In the genomic region with DNA sequence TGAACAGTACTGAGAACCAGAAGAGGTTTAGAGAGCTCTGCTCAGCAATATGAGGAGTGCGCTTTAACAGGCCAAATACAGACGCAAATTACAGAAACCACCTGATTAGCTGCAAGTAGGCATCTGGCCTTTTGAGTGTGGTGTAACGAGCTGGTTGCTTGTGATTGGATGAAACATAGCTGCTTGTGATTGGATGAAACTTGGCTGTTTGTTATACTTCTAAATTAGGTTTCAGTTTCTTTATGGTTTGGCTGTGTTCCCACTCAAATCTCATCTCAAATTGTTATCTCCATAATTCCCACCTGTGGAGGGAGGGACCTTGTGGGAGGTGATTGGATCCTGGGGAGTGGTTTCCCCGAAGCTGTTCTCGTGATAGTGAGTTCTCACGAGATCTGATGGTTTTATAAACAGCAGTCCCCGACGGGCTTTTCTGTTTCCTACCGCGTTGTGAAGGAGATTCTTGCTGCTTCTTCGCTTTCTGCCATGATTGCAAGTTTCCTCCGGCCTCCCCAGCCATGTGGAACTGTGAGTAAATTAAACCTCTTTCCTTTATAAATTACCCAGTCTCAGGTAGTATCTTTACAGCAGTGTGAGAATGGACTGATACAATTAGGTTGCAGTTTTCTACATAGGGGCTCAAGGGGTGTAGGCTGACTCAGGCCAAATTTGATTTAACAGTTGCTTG, we compare ENCODE assay signal across 1 cellular context.
TF ChIP-seq lines count a peak whose summit lies in the region.

No MANE protein-coding gene starts in this region.

TF ChIP-seq in HepG2, 621 proteins besides CTCF, POLR2A, EP300 and RAD21 (continued from another document and continues in another):
- TF ChIP-seq, protein P1, sequence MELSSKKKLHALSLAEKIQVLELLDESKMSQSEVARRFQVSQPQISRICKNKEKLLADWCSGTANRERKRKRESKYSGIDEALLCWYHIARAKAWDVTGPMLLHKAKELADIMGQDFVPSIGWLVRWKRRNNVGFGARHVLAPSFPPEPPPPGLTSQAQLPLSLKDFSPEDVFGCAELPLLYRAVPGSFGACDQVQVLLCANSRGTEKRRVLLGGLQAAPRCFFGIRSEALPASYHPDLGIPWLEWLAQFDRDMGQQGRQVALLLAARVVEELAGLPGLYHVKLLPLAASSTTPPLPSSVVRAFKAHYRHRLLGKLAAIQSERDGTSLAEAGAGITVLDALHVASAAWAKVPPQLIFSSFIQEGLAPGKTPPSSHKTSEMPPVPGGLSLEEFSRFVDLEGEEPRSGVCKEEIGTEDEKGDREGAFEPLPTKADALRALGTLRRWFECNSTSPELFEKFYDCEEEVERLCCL (CRISPR knock-in tag; IDR thresholded peaks at IDR 0.05; ENCODE audit: borderline replicate concordance), result no peak
- TF ChIP-seq SRSF9 (IDR thresholded peaks at IDR 0.05; ENCODE audit: borderline replicate concordance, insufficient read depth, low read depth, low read length, poor library complexity, severe bottlenecking) (no peak), SRY (CRISPR knock-in tag; IDR thresholded peaks at IDR 0.05) (no peak), TBX3 (IDR thresholded peaks at IDR 0.05; ENCODE audit: borderline replicate concordance) (no peak), NCOA1 (CRISPR knock-in tag; IDR thresholded peaks at IDR 0.05) (no peak), ZNF484 (CRISPR knock-in tag; IDR thresholded peaks at IDR 0.05; ENCODE audit: borderline replicate concordance, low read depth) (no peak), MXI1 (IDR thresholded peaks at IDR 0.05; ENCODE audit: borderline replicate concordance, low read depth, low read length) (peak; percentile 70; the same call in 1 of the 3 replicates), ZKSCAN1 (IDR thresholded peaks at IDR 0.05; ENCODE audit: low read length) (0 out of 2 replicates have a peak, but pooled peaks have one; percentile 14), KDM4B (CRISPR knock-in tag; IDR thresholded peaks at IDR 0.05) (no peak), STAT5B (CRISPR knock-in tag; IDR thresholded peaks at IDR 0.05) (no peak), ZNF10 (CRISPR knock-in tag; IDR thresholded peaks at IDR 0.05; ENCODE audit: borderline replicate concordance, low read depth) (no peak), TBP (CRISPR knock-in tag; IDR thresholded peaks at IDR 0.05) (no peak), SATB2 (CRISPR knock-in tag; IDR thresholded peaks at IDR 0.05) (no peak), ELF4 (CRISPR knock-in tag; IDR thresholded peaks at IDR 0.05; ENCODE audit: borderline replicate concordance) (no peak), RXRB (CRISPR knock-in tag; IDR thresholded peaks at IDR 0.05; ENCODE audit: borderline replicate concordance) (no peak), RBAK (CRISPR knock-in tag; IDR thresholded peaks at IDR 0.05) (no peak), PRMT3 (CRISPR knock-in tag; IDR thresholded peaks at IDR 0.05; ENCODE audit: borderline replicate concordance, low read depth) (no peak), MIER3 (CRISPR knock-in tag; IDR thresholded peaks at IDR 0.05; ENCODE audit: borderline replicate concordance) (peak; percentile 54; the same call in 1 of the 2 replicates), KDM3A (CRISPR knock-in tag; IDR thresholded peaks at IDR 0.05; ENCODE audit: low read depth) (no peak), ZEB1 (IDR thresholded peaks at IDR 0.05; ENCODE audit: insufficient replicate concordance, low read depth) (no peak), SOX13 (IDR thresholded peaks at IDR 0.05) (no peak), SOX13 (CRISPR knock-in tag; conservative IDR thresholded peaks at IDR 0.05 in 1 of 2, IDR thresholded peaks at IDR 0.05 in 1 of 2) (0 out of 4 replicates have a peak, but pooled peaks of 1 of the 2 experiments have one; percentile 13), PCBP2 (optimal IDR thresholded peaks at IDR 0.05; ENCODE audit: low read depth, low read length, poor library complexity, severe bottlenecking) (no peak), NFIB (CRISPR knock-in tag; IDR thresholded peaks at IDR 0.05; ENCODE audit: borderline replicate concordance) (no peak), GTF2F1 (IDR thresholded peaks at IDR 0.05; ENCODE audit: low read length) (no peak), ATF7-NPFF (CRISPR knock-in tag; IDR thresholded peaks at IDR 0.05; ENCODE audit: low read depth) (no peak), PHF21A (CRISPR knock-in tag; IDR thresholded peaks at IDR 0.05) (no peak), HDAC2 (CRISPR knock-in tag; IDR thresholded peaks at IDR 0.05) (no peak), TMF1 (CRISPR knock-in tag; IDR thresholded peaks at IDR 0.05; ENCODE audit: low read depth) (no peak), CHD2 (IDR thresholded peaks at IDR 0.05; ENCODE audit: low read depth, low read length) (peak; percentile 96), REXO4 (CRISPR knock-in tag; IDR thresholded peaks at IDR 0.05; ENCODE audit: borderline replicate concordance) (no peak), NFYC (CRISPR knock-in tag; IDR thresholded peaks at IDR 0.05) (peak; percentile 78), ZNF17 (CRISPR knock-in tag; IDR thresholded peaks at IDR 0.05) (no peak), SOX5 (CRISPR knock-in tag; IDR thresholded peaks at IDR 0.05; ENCODE audit: borderline replicate concordance) (no peak), GPN1 (CRISPR knock-in tag; IDR thresholded peaks at IDR 0.05; ENCODE audit: borderline replicate concordance) (no peak), HES4 (CRISPR knock-in tag; IDR thresholded peaks at IDR 0.05; ENCODE audit: borderline replicate concordance) (no peak), HIVEP1 (CRISPR knock-in tag; IDR thresholded peaks at IDR 0.05) (no peak), ZFP36L2 (CRISPR knock-in tag; IDR thresholded peaks at IDR 0.05) (no peak), MEF2D (CRISPR knock-in tag; IDR thresholded peaks at IDR 0.05) (no peak), ZNF510 (CRISPR knock-in tag; IDR thresholded peaks at IDR 0.05; ENCODE audit: low read depth) (no peak), ERF (CRISPR knock-in tag; IDR thresholded peaks at IDR 0.05) (no peak), ZNF589 (CRISPR knock-in tag; conservative IDR thresholded peaks at IDR 0.05) (no peak), ZNF674 (CRISPR knock-in tag; IDR thresholded peaks at IDR 0.05; ENCODE audit: low read depth) (no peak), ZNF891 (CRISPR knock-in tag; IDR thresholded peaks at IDR 0.05) (no peak), HNRNPH1 (optimal IDR thresholded peaks at IDR 0.05; ENCODE audit: low read depth, low read length) (no peak), ZNF296 (CRISPR knock-in tag; conservative IDR thresholded peaks at IDR 0.05) (no peak), SP1 (IDR thresholded peaks at IDR 0.05) (no peak), SP1 (CRISPR knock-in tag; IDR thresholded peaks at IDR 0.05) (no peak), CENPX (CRISPR knock-in tag; IDR thresholded peaks at IDR 0.05) (no peak), ZKSCAN5 (CRISPR knock-in tag; IDR thresholded peaks at IDR 0.05) (peak; percentile 62; the same call in 1 of the 2 replicates)
- TF ChIP-seq, protein P2, sequence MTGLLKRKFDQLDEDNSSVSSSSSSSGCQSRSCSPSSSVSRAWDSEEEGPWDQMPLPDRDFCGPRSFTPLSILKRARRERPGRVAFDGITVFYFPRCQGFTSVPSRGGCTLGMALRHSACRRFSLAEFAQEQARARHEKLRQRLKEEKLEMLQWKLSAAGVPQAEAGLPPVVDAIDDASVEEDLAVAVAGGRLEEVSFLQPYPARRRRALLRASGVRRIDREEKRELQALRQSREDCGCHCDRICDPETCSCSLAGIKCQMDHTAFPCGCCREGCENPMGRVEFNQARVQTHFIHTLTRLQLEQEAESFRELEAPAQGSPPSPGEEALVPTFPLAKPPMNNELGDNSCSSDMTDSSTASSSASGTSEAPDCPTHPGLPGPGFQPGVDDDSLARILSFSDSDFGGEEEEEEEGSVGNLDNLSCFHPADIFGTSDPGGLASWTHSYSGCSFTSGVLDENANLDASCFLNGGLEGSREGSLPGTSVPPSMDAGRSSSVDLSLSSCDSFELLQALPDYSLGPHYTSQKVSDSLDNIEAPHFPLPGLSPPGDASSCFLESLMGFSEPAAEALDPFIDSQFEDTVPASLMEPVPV (CRISPR knock-in tag; IDR thresholded peaks at IDR 0.05), result no peak
- TF ChIP-seq, protein P3, sequence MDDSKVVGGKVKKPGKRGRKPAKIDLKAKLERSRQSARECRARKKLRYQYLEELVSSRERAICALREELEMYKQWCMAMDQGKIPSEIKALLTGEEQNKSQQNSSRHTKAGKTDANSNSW (CRISPR knock-in tag; IDR thresholded peaks at IDR 0.05; ENCODE audit: borderline replicate concordance), result no peak
- TF ChIP-seq, protein P4, sequence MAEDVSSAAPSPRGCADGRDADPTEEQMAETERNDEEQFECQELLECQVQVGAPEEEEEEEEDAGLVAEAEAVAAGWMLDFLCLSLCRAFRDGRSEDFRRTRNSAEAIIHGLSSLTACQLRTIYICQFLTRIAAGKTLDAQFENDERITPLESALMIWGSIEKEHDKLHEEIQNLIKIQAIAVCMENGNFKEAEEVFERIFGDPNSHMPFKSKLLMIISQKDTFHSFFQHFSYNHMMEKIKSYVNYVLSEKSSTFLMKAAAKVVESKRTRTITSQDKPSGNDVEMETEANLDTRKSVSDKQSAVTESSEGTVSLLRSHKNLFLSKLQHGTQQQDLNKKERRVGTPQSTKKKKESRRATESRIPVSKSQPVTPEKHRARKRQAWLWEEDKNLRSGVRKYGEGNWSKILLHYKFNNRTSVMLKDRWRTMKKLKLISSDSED (CRISPR knock-in tag; IDR thresholded peaks at IDR 0.05), result no peak
- TF ChIP-seq, protein P5, sequence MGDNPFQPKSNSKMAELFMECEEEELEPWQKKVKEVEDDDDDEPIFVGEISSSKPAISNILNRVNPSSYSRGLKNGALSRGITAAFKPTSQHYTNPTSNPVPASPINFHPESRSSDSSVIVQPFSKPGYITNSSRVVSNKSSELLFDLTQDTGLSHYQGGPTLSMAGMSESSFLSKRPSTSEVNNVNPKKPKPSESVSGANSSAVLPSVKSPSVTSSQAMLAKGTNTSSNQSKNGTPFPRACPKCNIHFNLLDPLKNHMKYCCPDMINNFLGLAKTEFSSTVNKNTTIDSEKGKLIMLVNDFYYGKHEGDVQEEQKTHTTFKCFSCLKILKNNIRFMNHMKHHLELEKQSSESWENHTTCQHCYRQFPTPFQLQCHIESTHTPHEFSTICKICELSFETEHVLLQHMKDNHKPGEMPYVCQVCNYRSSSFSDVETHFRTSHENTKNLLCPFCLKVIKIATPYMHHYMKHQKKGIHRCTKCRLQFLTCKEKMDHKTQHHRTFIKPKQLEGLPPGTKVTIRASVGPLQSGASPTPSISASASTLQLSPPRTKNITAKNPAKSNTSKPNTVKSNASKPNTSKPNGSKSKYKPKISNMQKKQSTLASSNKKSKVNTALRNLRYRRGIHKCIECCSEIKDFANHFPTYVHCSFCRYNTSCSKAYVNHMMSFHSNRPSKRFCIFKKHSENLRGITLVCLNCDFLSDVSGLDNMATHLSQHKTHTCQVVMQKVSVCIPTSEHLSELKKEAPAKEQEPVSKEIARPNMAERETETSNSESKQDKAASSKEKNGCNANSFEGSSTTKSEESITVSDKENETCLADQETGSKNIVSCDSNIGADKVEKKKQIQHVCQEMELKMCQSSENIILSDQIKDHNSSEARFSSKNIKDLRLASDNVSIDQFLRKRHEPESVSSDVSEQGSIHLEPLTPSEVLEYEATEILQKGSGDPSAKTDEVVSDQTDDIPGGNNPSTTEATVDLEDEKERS (CRISPR knock-in tag; IDR thresholded peaks at IDR 0.05), result peak; percentile 49; the same call in 1 of the 2 replicates
- TF ChIP-seq, protein P6, sequence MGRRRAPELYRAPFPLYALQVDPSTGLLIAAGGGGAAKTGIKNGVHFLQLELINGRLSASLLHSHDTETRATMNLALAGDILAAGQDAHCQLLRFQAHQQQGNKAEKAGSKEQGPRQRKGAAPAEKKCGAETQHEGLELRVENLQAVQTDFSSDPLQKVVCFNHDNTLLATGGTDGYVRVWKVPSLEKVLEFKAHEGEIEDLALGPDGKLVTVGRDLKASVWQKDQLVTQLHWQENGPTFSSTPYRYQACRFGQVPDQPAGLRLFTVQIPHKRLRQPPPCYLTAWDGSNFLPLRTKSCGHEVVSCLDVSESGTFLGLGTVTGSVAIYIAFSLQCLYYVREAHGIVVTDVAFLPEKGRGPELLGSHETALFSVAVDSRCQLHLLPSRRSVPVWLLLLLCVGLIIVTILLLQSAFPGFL (CRISPR knock-in tag; IDR thresholded peaks at IDR 0.05), result no peak
- TF ChIP-seq, protein P7, sequence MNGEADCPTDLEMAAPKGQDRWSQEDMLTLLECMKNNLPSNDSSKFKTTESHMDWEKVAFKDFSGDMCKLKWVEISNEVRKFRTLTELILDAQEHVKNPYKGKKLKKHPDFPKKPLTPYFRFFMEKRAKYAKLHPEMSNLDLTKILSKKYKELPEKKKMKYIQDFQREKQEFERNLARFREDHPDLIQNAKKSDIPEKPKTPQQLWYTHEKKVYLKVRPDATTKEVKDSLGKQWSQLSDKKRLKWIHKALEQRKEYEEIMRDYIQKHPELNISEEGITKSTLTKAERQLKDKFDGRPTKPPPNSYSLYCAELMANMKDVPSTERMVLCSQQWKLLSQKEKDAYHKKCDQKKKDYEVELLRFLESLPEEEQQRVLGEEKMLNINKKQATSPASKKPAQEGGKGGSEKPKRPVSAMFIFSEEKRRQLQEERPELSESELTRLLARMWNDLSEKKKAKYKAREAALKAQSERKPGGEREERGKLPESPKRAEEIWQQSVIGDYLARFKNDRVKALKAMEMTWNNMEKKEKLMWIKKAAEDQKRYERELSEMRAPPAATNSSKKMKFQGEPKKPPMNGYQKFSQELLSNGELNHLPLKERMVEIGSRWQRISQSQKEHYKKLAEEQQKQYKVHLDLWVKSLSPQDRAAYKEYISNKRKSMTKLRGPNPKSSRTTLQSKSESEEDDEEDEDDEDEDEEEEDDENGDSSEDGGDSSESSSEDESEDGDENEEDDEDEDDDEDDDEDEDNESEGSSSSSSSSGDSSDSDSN (CRISPR knock-in tag; IDR thresholded peaks at IDR 0.05), result no peak
- TF ChIP-seq, protein P8, sequence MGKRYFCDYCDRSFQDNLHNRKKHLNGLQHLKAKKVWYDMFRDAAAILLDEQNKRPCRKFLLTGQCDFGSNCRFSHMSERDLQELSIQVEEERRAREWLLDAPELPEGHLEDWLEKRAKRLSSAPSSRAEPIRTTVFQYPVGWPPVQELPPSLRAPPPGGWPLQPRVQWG (CRISPR knock-in tag; IDR thresholded peaks at IDR 0.05; ENCODE audit: borderline replicate concordance, low read depth), result no peak
- TF ChIP-seq, protein P9, sequence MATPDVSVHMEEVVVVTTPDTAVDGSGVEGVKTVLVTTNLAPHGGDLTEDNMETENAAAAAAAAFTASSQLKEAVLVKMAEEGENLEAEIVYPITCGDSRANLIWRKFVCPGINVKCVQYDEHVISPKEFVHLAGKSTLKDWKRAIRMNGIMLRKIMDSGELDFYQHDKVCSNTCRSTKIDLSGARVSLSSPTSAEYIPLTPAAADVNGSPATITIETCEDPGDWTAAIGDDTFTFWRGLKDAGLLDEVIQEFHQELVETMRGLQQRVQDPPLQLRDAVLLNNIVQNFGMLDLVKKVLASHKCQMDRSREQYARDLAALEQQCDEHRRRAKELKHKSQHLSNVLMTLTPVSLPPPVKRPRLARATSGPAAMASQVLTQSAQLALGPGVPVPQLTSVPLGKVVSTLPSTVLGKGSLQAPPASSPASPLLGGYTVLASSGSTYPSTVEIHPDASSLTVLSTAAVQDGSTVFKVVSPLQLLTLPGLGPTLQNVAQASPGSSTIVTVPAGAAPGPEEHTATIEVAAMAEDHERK (CRISPR knock-in tag; IDR thresholded peaks at IDR 0.05; ENCODE audit: low read depth), result no peak
- TF ChIP-seq, protein P10, sequence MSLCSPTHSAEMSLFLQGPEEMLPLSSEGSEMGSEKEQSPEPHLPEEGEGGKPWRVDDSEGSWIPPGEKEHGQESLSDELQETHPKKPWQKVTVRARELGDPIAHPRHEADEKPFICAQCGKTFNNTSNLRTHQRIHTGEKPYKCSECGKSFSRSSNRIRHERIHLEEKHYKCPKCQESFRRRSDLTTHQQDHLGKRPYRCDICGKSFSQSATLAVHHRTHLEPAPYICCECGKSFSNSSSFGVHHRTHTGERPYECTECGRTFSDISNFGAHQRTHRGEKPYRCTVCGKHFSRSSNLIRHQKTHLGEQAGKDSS (CRISPR knock-in tag; IDR thresholded peaks at IDR 0.05; ENCODE audit: borderline replicate concordance, low read depth), result no peak
